Comparison of ENCODE assay signal across 28 cellular contexts in genomic region chr18:63286926-63287325, GRCh38. TPM values are rescaled to one million over a fixed set of nuclear protein-coding genes. Genes with fewer than 3 reads are reported as not detected.
DNase-seq lines count a peak whose midpoint lies in the region; ATAC-seq and TF ChIP-seq lines count a peak whose summit lies in the region.
"Had no signal": no experiment of that assay in that cellular context is flagged by ENCODE, and none has a peak within 500 bp of the region (broad histone marks: within the 10 kb centered on the region; RNA-seq: fewer than 3 reads in every experiment).

No MANE protein-coding gene starts in this region.

- peaks cover 0 to 13% of the 10 kb centered on the region in 2 donors for H3K4me1 ChIP-seq in uterus
- H3K4me1 ChIP-seq: colonic mucosa had no signal

- DNase-seq in NOMO-1 (lab: John Stamatoyannopoulos, UW; ENCODE audit: unreplicated experiment in 2 of 2) (peak; percentile 8 to 14), NOMO-1 treated with dmso at 0.1 percent for 144 hours (lab: John Stamatoyannopoulos, UW; ENCODE audit: unreplicated experiment) (no peak), NCI-H524 treated with DMSO at 0.1 percent for 48 hours (lab: John Stamatoyannopoulos, UW) (peak; percentile 11), naive B cell (no peak), uterus (no peak), WTC11 (ENCODE audit: low spot score) (no peak), pons (ENCODE audit: low spot score) (no peak)
- DNase-seq: 8988T; activated CD4-positive, alpha-beta T cell treated with anti-CD3 and anti-CD28 coated beads for 1 hour; activated CD8-positive, alpha-beta T cell treated with anti-CD3 and anti-CD28 coated beads, Interleukin-2, amount 10 ng/mL, durations not matched to agents 7 days and 5 days; anterior cingulate cortex; CD8-positive, alpha-beta T cell; colonic mucosa; effector memory CD4-positive, alpha-beta T cell; GDM1; head of caudate nucleus; naive thymus-derived CD8-positive, alpha-beta T cell; NCI-H1048; NCI-H187 treated with DMSO at 0.1 percent for 48 hours; NCI-H2171 treated with DMSO at 0.1 percent for 48 hours; NCI-H526 treated with DMSO at 0.1 percent for 48 hours; nucleus accumbens; psoas muscle; stomach had no signal

- intact Hi-C loops in uterus (cut with DNase I; ENCODE audit: low total_unique reads) = no loop called here

- no peaks in the 10 kb centered on the region for H3K27me3 ChIP-seq in uterus
- H3K27me3 ChIP-seq: colonic mucosa, SJSA1, stomach had no signal

- peak; percentile 29 to 48 for ATAC-seq in naive B cell (ENCODE audit: low read depth in 2 of 2)
- ATAC-seq in WTC11 = no peak
- no peak for ATAC-seq in GM18498 (IDR thresholded peaks at IDR 0.05; ENCODE audit: unreplicated experiment)
- ATAC-seq: activated CD8-positive, alpha-beta T cell treated with anti-CD3 and anti-CD28 coated beads, Interleukin-2, amount 10 ng/mL, durations not matched to agents 7 days and 5 days; activated naive CD4-positive, alpha-beta T cell treated with anti-CD3 and anti-CD28 coated beads, Interleukin-2, amount 50 U/mL, for 72 hours; CD8-positive, alpha-beta T cell; naive thymus-derived CD8-positive, alpha-beta T cell; psoas muscle had no signal

- H3K4me3 Mint-ChIP-seq in naive B cell = no peak overlapping the region
- no peak overlapping the region for H3K4me3 Mint-ChIP-seq in WTC11
- H3K4me3 Mint-ChIP-seq: activated CD8-positive, alpha-beta T cell treated with anti-CD3 and anti-CD28 coated beads, Interleukin-2, amount 10 ng/mL, durations not matched to agents 7 days and 5 days; CD8-positive, alpha-beta T cell; mesothelial cell of epicardium had no signal

- H3K36me3 ChIP-seq in uterus = no peaks in the 10 kb centered on the region
- H3K36me3 ChIP-seq: colonic mucosa, SJSA1, stomach had no signal

- CTCF ChIA-PET in WTC11 (lab: Charles Lee) = interaction anchor here (2.0 kb wide), 1 partner anchor 31 kb away, joined by 5 read pairs; no protein-coding TSS in a partner anchor

- no peaks in the 10 kb centered on the region for H3K9me3 ChIP-seq in uterus
- H3K9me3 ChIP-seq: colonic mucosa, psoas muscle, SJSA1, stomach had no signal

- peaks cover 0 to 12% (median 4%) of the 10 kb centered on the region in 3 donors for H3K4me1 Mint-ChIP-seq in naive B cell
- H3K4me1 Mint-ChIP-seq in WTC11 = peaks cover 16% of the 10 kb centered on the region

- no peaks in the 10 kb centered on the region for H3K27me3 Mint-ChIP-seq in naive B cell
- H3K27me3 Mint-ChIP-seq in WTC11 (ENCODE audit: low read depth) = no peaks in the 10 kb centered on the region
- H3K27me3 Mint-ChIP-seq: naive thymus-derived CD8-positive, alpha-beta T cell had no signal

- H3K27ac ChIP-seq in uterus = peak overlapping the region; percentile 67 to 86
- H3K27ac ChIP-seq: colonic mucosa, psoas muscle, SJSA1 had no signal

- POLR2A ChIA-PET in WTC11 (lab: Charles Lee) = no interaction called here

- no peak overlapping the region for H3K4me3 ChIP-seq in uterus
- H3K4me3 ChIP-seq: colonic mucosa, psoas muscle, SJSA1, stomach had no signal

- H3K36me3 Mint-ChIP-seq in naive B cell (peaks cover 8 to 11% of the 10 kb centered on the region in 2 donors), WTC11 (no peaks in the 10 kb centered on the region)
- H3K36me3 Mint-ChIP-seq: mesothelial cell of epicardium had no signal

- H3K9me3 Mint-ChIP-seq in naive B cell = peaks cover 0 to 3% (median 0%) of the 10 kb centered on the region in 7 donors
- no peaks in the 10 kb centered on the region for H3K9me3 Mint-ChIP-seq in WTC11
- H3K9me3 Mint-ChIP-seq: activated naive CD4-positive, alpha-beta T cell treated with anti-CD3 and anti-CD28 coated beads, Interleukin-2, amount 50 U/mL, for 72 hours; CD8-positive, alpha-beta T cell; mesothelial cell of epicardium; naive thymus-derived CD8-positive, alpha-beta T cell had no signal

- no peak overlapping the region for H3K27ac Mint-ChIP-seq in naive B cell
- no peak overlapping the region for H3K27ac Mint-ChIP-seq in WTC11
- H3K27ac Mint-ChIP-seq: mesothelial cell of epicardium had no signal

- no peak for TF ChIP-seq POLR2A in uterus (IDR thresholded peaks at IDR 0.05)

- no peak for TF ChIP-seq CTCF in uterus (IDR thresholded peaks at IDR 0.05)
- TF ChIP-seq CTCF in WTC11 (IDR thresholded peaks at IDR 0.05) = no peak

TF ChIP-seq in WTC11, 78 proteins besides CTCF, POLR2A, EP300 and RAD21 (continues in another document):
- no peak for TF ChIP-seq TEAD4 (CRISPR knock-in tag; IDR thresholded peaks at IDR 0.05)
- no peak for TF ChIP-seq MLX (CRISPR knock-in tag; IDR thresholded peaks at IDR 0.05)
- TF ChIP-seq E2F4 (CRISPR knock-in tag; IDR thresholded peaks at IDR 0.05; ENCODE audit: borderline replicate concordance, low read depth) = no peak
- TF ChIP-seq ZMAT4 (CRISPR knock-in tag; IDR thresholded peaks at IDR 0.05) = no peak
- TF ChIP-seq SMAD4 (CRISPR knock-in tag; IDR thresholded peaks at IDR 0.05) = no peak
- TF ChIP-seq ZNF671 (CRISPR knock-in tag; IDR thresholded peaks at IDR 0.05) = no peak
- no peak for TF ChIP-seq ATF6 (CRISPR knock-in tag; IDR thresholded peaks at IDR 0.05)
- no peak for TF ChIP-seq USF2 (CRISPR knock-in tag; IDR thresholded peaks at IDR 0.05)
- no peak for TF ChIP-seq MXD4 (CRISPR knock-in tag; IDR thresholded peaks at IDR 0.05; ENCODE audit: borderline replicate concordance)

RNA-seq across cellular contexts. Expression of gene BCL2, which starts 32.6 kb away (rescaled TPM):
- polyA plus RNA-seq in naive B cell (ENCODE audit: low read depth in 6 of 6) = 10 to 100 TPM; 11.8 to 43.0 (median 30.1) TPM
- total RNA-seq in uterus (10 to 100 TPM; 16.1 to 61.1 (median 36.9) TPM), WTC11 (2021) (2.2 to 2.6 TPM (median 2.3 TPM) in 3 replicates)

Comparison
In these comparisons a context has a peak if more than half of its experiments do, and no peak if none do; other contexts are left out.
1. DNase-seq: peak in NOMO-1 (2 of 2) and NCI-H524 treated with DMSO at 0.1 percent for 48 hours (single experiment); none in NOMO-1 treated with dmso at 0.1 percent for 144 hours (single experiment), naive B cell (single experiment), uterus (0 of 2), WTC11 (single experiment) and pons (single experiment).
2. ATAC-seq: peak in naive B cell (2 of 2); none in WTC11 (single experiment) and GM18498 (single experiment).